In genomic region chr2:207531024-207531411, GRCh38 we compare ENCODE assay signal across 9 cellular contexts. TPM values are rescaled to one million over a fixed set of nuclear protein-coding genes. Genes with fewer than 3 reads are reported as not detected.
DNase-seq lines count a peak whose midpoint lies in the region; ATAC-seq, FAIRE-seq and TF ChIP-seq lines count a peak whose summit lies in the region.
"Had no signal": no experiment of that assay in that cellular context is flagged by ENCODE, and none has a peak within 500 bp of the region (broad histone marks: within the 10 kb centered on the region; RNA-seq: fewer than 3 reads in every experiment).

No MANE protein-coding gene starts in this region.

- WGBS in K562 (ENCODE audit: insufficient coverage, low coverage, missing lambda C conversion rate): 2% methylated on average over 11 of the region's 11 CpGs

- BruUV-seq in K562 (replicated peaks; lab: Mats Ljungman, UMichigan): TSS peak; percentile 58

- H2AFZ ChIP-seq in K562 (ENCODE audit: low read depth, low read length): no peak overlapping the region

- H3K4me1 ChIP-seq in K562 (replicated peaks in 1 of 2; ENCODE audit: control insufficient read depth in 2 of 2, insufficient read depth in 2 of 2, low read length in 2 of 2) (peaks cover 10 to 21% of the 10 kb centered on the region in 2 experiments; a peak in 4 of 5 replicates), tibial artery (peaks cover 0 to 50% (median 28%) of the 10 kb centered on the region in 4 donors)

- H3K9ac ChIP-seq in K562 (ENCODE audit: insufficient read depth in 1 of 2, low read depth in 2 of 2, low read length in 2 of 2): peak overlapping the region; percentile 79 to 86

- peak overlapping the region; percentile 89 for H3K4me2 ChIP-seq in K562 (ENCODE audit: insufficient read depth, low read length)

- H4K20me1 ChIP-seq in K562 (replicated peaks; ENCODE audit: control insufficient read depth, insufficient read depth, low read length): no peaks in the 10 kb centered on the region

- no peak for TF ChIP-seq POLR2A in K562 (conservative IDR thresholded peaks at IDR 0.05)

- H3K4me3 ChIP-seq in K562 (peak overlapping the region; percentile 74), tibial artery (peak overlapping the region; percentile 70 to 84)

- peaks cover 2% of the 10 kb centered on the region; the same call in 2 of the 3 replicates for H3K36me3 ChIP-seq in K562 (ENCODE audit: control insufficient read depth, insufficient read depth, low read length)
- H3K36me3 ChIP-seq in tibial artery: no peaks in the 10 kb centered on the region

- no peak for TF ChIP-seq RAD21 in K562 (CRISPR knock-in tag; conservative IDR thresholded peaks at IDR 0.05 in 1 of 2, IDR thresholded peaks at IDR 0.05 in 1 of 2)

- POLR2A ChIA-PET in K562 (lab: Yijun Ruan, JAX): interaction anchor here (0.5 to 2.2 kb wide), 6 partner anchors 10 to 765 kb away, joined by 3 to 7 read pairs (median 3); partner anchors contain the start of gene METTL21A

- H3K9me1 ChIP-seq in K562 (ENCODE audit: control insufficient read depth, insufficient read depth, low read length): no peaks in the 10 kb centered on the region

- FAIRE-seq in K562 (lab: Jason Lieb, UNC): no peak
- FAIRE-seq: A204.1 had no signal

- DNase-seq in DMS 273 (lab: John Stamatoyannopoulos, UW; ENCODE audit: unreplicated experiment): peak; percentile 51
- no peak for DNase-seq in DMS 273 treated with DMSO at 0.1 percent for 48 hours (lab: John Stamatoyannopoulos, UW)
- DNase-seq in NCI-H2227 treated with DMSO at 0.1 percent for 48 hours (lab: John Stamatoyannopoulos, UW): peak; percentile 71
- no peak for DNase-seq in K562 (ENCODE audit: extremely low read depth in 1 of 4, low spot score in 3 of 4)
- peak; percentile 39 for DNase-seq in medulla oblongata (ENCODE audit: extremely low spot score)
- no peak for DNase-seq in tibial artery
- no peak for DNase-seq in cerebellum (ENCODE audit: low spot score)

- in situ Hi-C loops in K562 (cut with MboI): no loop called here

- intact Hi-C loops in K562 (cut with micrococcal nuclease): no loop called here
- intact Hi-C loops in tibial artery (cut with DNase I; ENCODE audit: low total_unique reads): no loop called here

- no peaks in the 10 kb centered on the region for H3K9me3 ChIP-seq in K562 (replicated peaks; ENCODE audit: control insufficient read depth, insufficient read depth, low read depth, low read length)
- no peaks in the 10 kb centered on the region for H3K9me3 ChIP-seq in tibial artery

- ATAC-seq in K562: no peak
- ATAC-seq in GM21529 (IDR thresholded peaks at IDR 0.05; ENCODE audit: unreplicated experiment): no peak

- peaks cover 76% of the 10 kb centered on the region for H3K79me2 ChIP-seq in K562 (ENCODE audit: control insufficient read depth, insufficient read depth, low read length)

- H3K27me3 ChIP-seq in K562 (ENCODE audit: control insufficient read depth in 2 of 2, insufficient read depth in 2 of 2, low read length in 2 of 2): no peaks in the 10 kb centered on the region
- no peaks in the 10 kb centered on the region for H3K27me3 ChIP-seq in tibial artery

- CTCF ChIA-PET in K562 (lab: Yijun Ruan, JAX; ENCODE audit: low intra/inter-chr PET ratio): no interaction called here

- TF ChIP-seq CTCF in K562 (IDR thresholded peaks at IDR 0.05 in 2 of 3, conservative IDR thresholded peaks at IDR 0.05 in 1 of 3; ENCODE audit: insufficient read depth in 2 of 3, low read depth in 1 of 3, low read length in 3 of 3): no peak
- TF ChIP-seq CTCF in tibial artery (IDR thresholded peaks at IDR 0.05): no peak

- H3K27ac ChIP-seq in K562 (ENCODE audit: extremely low read depth, low read depth, low read length) (peak overlapping the region; percentile 93), tibial artery (peak overlapping the region; percentile 93 to 96)

- no peak for TF ChIP-seq EP300 in K562 (IDR thresholded peaks at IDR 0.05; ENCODE audit: low read length)

TF ChIP-seq in K562, 482 proteins besides CTCF, POLR2A, EP300 and RAD21 (continues in another document):
- TF ChIP-seq PRDM10 (IDR thresholded peaks at IDR 0.05; ENCODE audit: partially characterized antibody): peak; percentile 19
- TF ChIP-seq ZNF347 (CRISPR knock-in tag; IDR thresholded peaks at IDR 0.05; ENCODE audit: low read depth): no peak
- 0 out of 2 replicates have a peak, but pooled peaks have one; percentile 6 for TF ChIP-seq SMARCE1 (IDR thresholded peaks at IDR 0.05)
- TF ChIP-seq HEY1 (CRISPR knock-in tag; IDR thresholded peaks at IDR 0.05; ENCODE audit: borderline replicate concordance): no peak
- TF ChIP-seq POLR2AphosphoS2 (IDR thresholded peaks at IDR 0.05; ENCODE audit: low read length): no peak
- TF ChIP-seq MBD1 (CRISPR knock-in tag; IDR thresholded peaks at IDR 0.05): no peak
- peak; percentile 3 for TF ChIP-seq BRD9 (IDR thresholded peaks at IDR 0.05; ENCODE audit: low read depth, partially characterized antibody)

RNA-seq across cellular contexts. Expression of gene CREB1, which starts 1.3 kb away (rescaled TPM):
- 48.7 and 75.1 TPM in 2 replicates for total RNA-seq in K562 (2011; cell fraction: chromatin; rRNA removed; ENCODE audit: low replicate concordance)
- 20.5 and 29.2 TPM in 2 replicates for total RNA-seq in K562 (2011; cell fraction: nucleolus; rRNA removed)
- 33.9 and 56.9 TPM in 2 replicates for total RNA-seq in K562 (2011; cell fraction: nucleoplasm; rRNA removed)
- 10.3 and 17.8 TPM in 2 replicates for total RNA-seq in K562 (2014; rRNA removed)
- total RNA-seq in K562 (2014; rRNA removed; fragmentation: Illumina TruSeq; extraction: Trizol): 29.4 and 32.3 TPM in 2 replicates
- total RNA-seq in K562 (2015; rRNA removed; fragmentation: Illumina TruSeq; extraction: Trizol): 19.5 and 20.0 TPM in 2 replicates
- 30.8 and 34.6 TPM in 2 replicates for total RNA-seq in K562 (2021)
- polyA plus RNA-seq in K562 (2011; rRNA removed): 50.5 and 51.3 TPM in 2 replicates
- polyA plus RNA-seq in K562 (2011; cell fraction: cytosol; rRNA removed): 31.8 and 35.3 TPM in 2 replicates
- polyA plus RNA-seq in K562 (2011; cell fraction: nucleus; rRNA removed): 57.7 and 83.1 TPM in 2 replicates
- polyA plus RNA-seq in K562 (2012): 20.1 and 25.2 TPM in 2 replicates
- 24.7 and 31.8 TPM in 2 replicates for polyA plus RNA-seq in K562 (2014; fragmentation: Illumina TruSeq; extraction: Trizol)
- 10 to 100 TPM in 1 of 2 experiments, 1 to 10 TPM in 1; 8.9 to 14.7 TPM for polyA plus RNA-seq in K562 (2014; fragmentation: Nextera tagmentation; extraction: Ambion mirVana)
- 15.5 and 23.9 TPM in 2 replicates for polyA plus RNA-seq in K562 (2014; rRNA removed)
- polyA minus RNA-seq in K562 (2011; rRNA and poly(A)+ RNA removed): 69.4 and 73.2 TPM in 2 replicates
- polyA minus RNA-seq in K562 (2011; cell fraction: cytosol; rRNA and poly(A)+ RNA removed): 17.4 and 30.7 TPM in 2 replicates
- polyA minus RNA-seq in K562 (2011; cell fraction: nucleus; rRNA and poly(A)+ RNA removed): 23.8 and 52.6 TPM in 2 replicates
- total RNA-seq in cerebellum: 99.1 TPM

Comparison
In these comparisons a context has a peak if more than half of its experiments do, and no peak if none do; other contexts are left out.
1. DNase-seq: peak in DMS 273 (single experiment), NCI-H2227 treated with DMSO at 0.1 percent for 48 hours (single experiment) and medulla oblongata (single experiment); none in DMS 273 treated with DMSO at 0.1 percent for 48 hours (single experiment), K562 (0 of 4), tibial artery (0 of 2) and cerebellum (single experiment).